In the genomic region with DNA sequence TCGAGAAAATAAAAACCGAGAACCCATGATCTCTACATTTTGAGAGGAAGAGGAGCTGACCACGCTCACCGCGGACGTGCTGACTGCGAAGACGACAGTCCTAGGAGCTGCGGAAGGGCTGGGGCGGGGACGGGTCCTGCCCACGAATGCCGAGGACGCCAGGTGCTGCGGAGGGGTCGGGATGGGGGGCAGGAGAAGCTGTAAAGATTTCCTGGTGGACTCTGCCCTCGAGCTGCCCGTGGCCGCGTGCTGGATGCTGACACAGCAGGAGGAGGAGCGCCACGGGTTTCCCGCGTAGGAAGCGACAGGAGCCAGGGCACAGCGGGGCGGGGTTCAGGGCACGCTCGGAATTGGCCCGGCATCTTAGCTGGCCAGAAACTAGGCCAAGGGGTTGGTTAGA, we compare ENCODE assay signal across 10 cellular contexts. TPM values are rescaled to one million over a fixed set of nuclear protein-coding genes. Genes with fewer than 3 reads are reported as not detected.
DNase-seq lines count a peak whose midpoint lies in the region; ATAC-seq and TF ChIP-seq lines count a peak whose summit lies in the region.
"Had no signal": no experiment of that assay in that cellular context is flagged by ENCODE, and none has a peak within 500 bp of the region (broad histone marks: within the 10 kb centered on the region; RNA-seq: fewer than 3 reads in every experiment).

No MANE protein-coding gene starts in this region.

- H3K27me3 Mint-ChIP-seq in activated naive CD4-positive, alpha-beta T cell treated with anti-CD3 and anti-CD28 coated beads for 36 hours (ENCODE audit: low read depth): no peaks in the 10 kb centered on the region
- no peaks in the 10 kb centered on the region for H3K27me3 Mint-ChIP-seq in memory B cell

- H3K36me3 ChIP-seq in mammary epithelial cell (ENCODE audit: insufficient read depth, low read length) (no peaks in the 10 kb centered on the region), upper lobe of left lung (peaks cover 0 to 12% (median 0%) of the 10 kb centered on the region in 4 donors)

- H3K4me3 ChIP-seq in mammary epithelial cell (replicated peaks in 1 of 3; ENCODE audit: insufficient read depth in 1 of 3, low read depth in 2 of 3, low read length in 3 of 3): no peak overlapping the region
- H3K4me3 ChIP-seq in upper lobe of left lung: peak overlapping the region; percentile 35 to 74 (median 61)

- peaks cover 9% of the 10 kb centered on the region for H3K9me3 Mint-ChIP-seq in activated naive CD4-positive, alpha-beta T cell treated with anti-CD3 and anti-CD28 coated beads for 36 hours
- peaks cover 6% of the 10 kb centered on the region for H3K9me3 Mint-ChIP-seq in memory B cell

- no peaks in the 10 kb centered on the region for H4K20me1 ChIP-seq in mammary epithelial cell (ENCODE audit: insufficient read depth, low read length)
- H4K20me1 ChIP-seq: BLaER1 treated with 17β-estradiol and CSF1 and Interleukin-3, amounts not matched to agents 10 nM and 100 nM had no signal

- peaks cover 24% of the 10 kb centered on the region for H3K9me3 ChIP-seq in mammary epithelial cell (replicated peaks; ENCODE audit: insufficient read depth, low read length)
- no peaks in the 10 kb centered on the region for H3K9me3 ChIP-seq in upper lobe of left lung

- no peak for TF ChIP-seq EP300 in upper lobe of left lung (IDR thresholded peaks at IDR 0.05)

- DNase-seq in activated naive CD4-positive, alpha-beta T cell treated with anti-CD3 and anti-CD28 coated beads for 36 hours: no peak
- no peak for DNase-seq in activated naive CD4-positive, alpha-beta T cell (lab: John Stamatoyannopoulos, UW)
- DNase-seq in mammary epithelial cell: no peak
- no peak for DNase-seq in memory B cell (ENCODE audit: low spot score in 2 of 2)
- DNase-seq in upper lobe of left lung: peak in 1 of 2 donors; percentile 83
- no peak for DNase-seq in A172 (ENCODE audit: low spot score)

- dilution Hi-C loops in mammary epithelial cell (cut with HindIII; ENCODE audit: low sequenced_read_pairs): no loop called here

- no TSS peak for BruUV-seq in mammary epithelial cell (replicated peaks; lab: Mats Ljungman, UMichigan)

- peaks cover 22% of the 10 kb centered on the region for H3K4me1 Mint-ChIP-seq in activated naive CD4-positive, alpha-beta T cell treated with anti-CD3 and anti-CD28 coated beads for 36 hours (ENCODE audit: low read depth)
- peaks cover 27% of the 10 kb centered on the region for H3K4me1 Mint-ChIP-seq in memory B cell

- H3K4me1 ChIP-seq in mammary epithelial cell (ENCODE audit: insufficient read depth, low read length) (peaks cover 4% of the 10 kb centered on the region), upper lobe of left lung (peaks cover 4 to 6% (median 6%) of the 10 kb centered on the region in 4 donors)

- CTCF ChIA-PET in activated naive CD4-positive, alpha-beta T cell treated with anti-CD3 and anti-CD28 coated beads for 36 hours (lab: Charles Lee): interaction anchor here (0.8 kb wide), 1 partner anchor 87 kb away, joined by 4 read pairs; no protein-coding TSS in a partner anchor
- CTCF ChIA-PET in mammary epithelial cell (lab: Charles Lee; ENCODE audit: low non-redundant PET): no interaction called here

- ATAC-seq in memory B cell (ENCODE audit: low read depth) (no peak), upper lobe of left lung (ENCODE audit: low FRiP score in 2 of 2) (peak in 1 of 2 donors; percentile 3), HG03520 (IDR thresholded peaks at IDR 0.05; ENCODE audit: unreplicated experiment) (no peak), HG03378 (IDR thresholded peaks at IDR 0.05; ENCODE audit: unreplicated experiment) (no peak)
- ATAC-seq: HCT116 had no signal

- H3K27me3 ChIP-seq in mammary epithelial cell (ENCODE audit: insufficient read depth, low read length) (no peaks in the 10 kb centered on the region), upper lobe of left lung (no peaks in the 10 kb centered on the region)
- H3K27me3 ChIP-seq: BLaER1 treated with 17β-estradiol and CSF1 and Interleukin-3, amounts not matched to agents 10 nM and 100 nM had no signal

- intact Hi-C loops in activated naive CD4-positive, alpha-beta T cell treated with anti-CD3 and anti-CD28 coated beads for 36 hours (cut with micrococcal nuclease): loop anchor here (1.0 to 5.0 kb wide), 4 partner anchors 22 to 76 kb away; a partner anchor contains a TSS
- intact Hi-C loops in mammary epithelial cell (cut with micrococcal nuclease): no loop called here

- peaks cover 14% of the 10 kb centered on the region for H3K36me3 Mint-ChIP-seq in activated naive CD4-positive, alpha-beta T cell treated with anti-CD3 and anti-CD28 coated beads for 36 hours (ENCODE audit: low read depth)
- H3K36me3 Mint-ChIP-seq in memory B cell: peaks cover 2% of the 10 kb centered on the region

- no peak for TF ChIP-seq POLR2A in upper lobe of left lung (IDR thresholded peaks at IDR 0.05)

- H3K27ac Mint-ChIP-seq in activated naive CD4-positive, alpha-beta T cell treated with anti-CD3 and anti-CD28 coated beads for 36 hours: no peak overlapping the region
- peak overlapping the region; percentile 98 for H3K27ac Mint-ChIP-seq in memory B cell

- H3K27ac ChIP-seq in mammary epithelial cell (ENCODE audit: insufficient read depth, low read depth, low read length) (no peak overlapping the region), upper lobe of left lung (peak overlapping the region; percentile 81 to 90 (median 84))
- H3K27ac ChIP-seq: BLaER1 treated with 17β-estradiol and CSF1 and Interleukin-3, amounts not matched to agents 10 nM and 100 nM had no signal

- H3K4me3 Mint-ChIP-seq in activated naive CD4-positive, alpha-beta T cell treated with anti-CD3 and anti-CD28 coated beads for 36 hours: peak overlapping the region; percentile 79
- H3K4me3 Mint-ChIP-seq in memory B cell: peak overlapping the region; percentile 97

- peak overlapping the region; percentile 83 for H3K4me2 ChIP-seq in mammary epithelial cell (ENCODE audit: insufficient read depth, low read depth, low read length)

- no peaks in the 10 kb centered on the region for H3K79me2 ChIP-seq in mammary epithelial cell (ENCODE audit: insufficient read depth, low read length)

- in situ Hi-C loops in mammary epithelial cell (cut with MboI; ENCODE audit: low sequenced_read_pairs in 2 of 2): no loop called here

- TF ChIP-seq CTCF in mammary epithelial cell (conservative IDR thresholded peaks at IDR 0.05 in 1 of 2, IDR thresholded peaks at IDR 0.05 in 1 of 2; ENCODE audit: extremely low read depth in 1 of 2, insufficient read depth in 1 of 2, low read depth in 1 of 2, low read length in 2 of 2) (no peak), upper lobe of left lung (IDR thresholded peaks at IDR 0.05) (no peak)

- H3K9ac ChIP-seq in mammary epithelial cell (ENCODE audit: insufficient read depth, low read length): no peak overlapping the region
- H3K9ac ChIP-seq: BLaER1 treated with 17β-estradiol and CSF1 and Interleukin-3, amounts not matched to agents 10 nM and 100 nM had no signal

- H2AFZ ChIP-seq in mammary epithelial cell (ENCODE audit: low read depth, low read length): peak overlapping the region; percentile 78

- 34% methylated on average over 10 of the region's 30 CpGs for WGBS in mammary epithelial cell (ENCODE audit: low coverage, missing lambda C conversion rate)
- WGBS in upper lobe of left lung, 2 donors: 50 to 66% methylated on average over 30 of the region's 30 CpGs

RNA-seq across cellular contexts. Expression of a gene that starts 22.2 kb away (rescaled TPM):
- 10 to 100 TPM; 12.0 to 14.3 TPM for total RNA-seq in activated naive CD4-positive, alpha-beta T cell treated with anti-CD3 and anti-CD28 coated beads for 36 hours
- total RNA-seq in mammary epithelial cell: 10 to 100 TPM; 15.4 to 17.3 TPM
- 4.0 TPM for polyA plus RNA-seq in mammary epithelial cell
- polyA minus RNA-seq in mammary epithelial cell: 2.8 TPM
- 10 to 100 TPM; 11.4 to 67.1 (median 14.0) TPM for total RNA-seq in upper lobe of left lung
- 19.5 and 20.2 TPM in 2 replicates for total RNA-seq in A172 (2014; rRNA removed; shearing (Covaris generic))

RNA-seq across cellular contexts. Expression of a gene that starts 27.0 kb away (rescaled TPM):
- total RNA-seq in activated naive CD4-positive, alpha-beta T cell treated with anti-CD3 and anti-CD28 coated beads for 36 hours: 10 to 100 TPM; 22.6 to 23.2 TPM
- total RNA-seq in mammary epithelial cell (10 to 100 TPM; 13.3 to 15.5 TPM), upper lobe of left lung (10 to 100 TPM; 18.2 to 62.9 (median 23.2) TPM)
- 4.2 TPM for polyA plus RNA-seq in mammary epithelial cell
- 3.0 TPM for polyA minus RNA-seq in mammary epithelial cell
- 10.1 and 11.5 TPM in 2 replicates for total RNA-seq in A172 (2014; rRNA removed; shearing (Covaris generic))

Comparison
In these comparisons a context has a peak if more than half of its experiments do, and no peak if none do; other contexts are left out.
1. H3K4me3 ChIP-seq: peak in upper lobe of left lung (4 of 4); none in mammary epithelial cell (0 of 3).